11 cellular contexts compared by ENCODE assay signal in genomic region chr14:104603623-104604401, GRCh38. TPM values are rescaled to one million over a fixed set of nuclear protein-coding genes. Genes with fewer than 3 reads are reported as not detected.
DNase-seq lines count a peak whose midpoint lies in the region; ATAC-seq, FAIRE-seq and TF ChIP-seq lines count a peak whose summit lies in the region.
"Had no signal": no experiment of that assay in that cellular context is flagged by ENCODE, and none has a peak within 500 bp of the region (broad histone marks: within the 10 kb centered on the region; RNA-seq: fewer than 3 reads in every experiment).

No MANE protein-coding gene starts in this region.

- no peak overlapping the region for H2BK5ac ChIP-seq in H1 (ENCODE audit: low read depth, low read length)

- H3K4ac ChIP-seq in H1 (replicated peaks; ENCODE audit: insufficient read length, low read depth, low read length) = no peak overlapping the region

- H2AK5ac ChIP-seq in H1 (ENCODE audit: low read depth, low read length) = no peak overlapping the region

- H4K8ac ChIP-seq in H1 (ENCODE audit: extremely low read depth, insufficient read depth, low read length) = peak overlapping the region; percentile 90; the same call in 1 of the 2 replicates

- H2BK120ac ChIP-seq in H1 (replicated peaks; ENCODE audit: low read depth, low read length) = no peak overlapping the region

- peaks cover 0 to 9% (median 3%) of the 10 kb centered on the region in 4 experiments; a peak in 4 of 7 replicates for H3K4me1 ChIP-seq in H1 (replicated peaks in 1 of 4; ENCODE audit: control insufficient read depth in 3 of 4, insufficient read depth in 4 of 4, low read length in 3 of 4)
- peaks cover 0 to 7% (median 7%) of the 10 kb centered on the region in 4 donors for H3K4me1 ChIP-seq in sigmoid colon

- no peak for FAIRE-seq in H1 (lab: Jason Lieb, UNC)

- no peaks in the 10 kb centered on the region for H3K36me3 ChIP-seq in H1 (ENCODE audit: control insufficient read depth in 2 of 4, insufficient read depth in 4 of 4, low read length in 3 of 4)
- no peaks in the 10 kb centered on the region for H3K36me3 ChIP-seq in sigmoid colon
- H3K36me3 ChIP-seq: ascending aorta had no signal

- H2AFZ ChIP-seq in H1 (ENCODE audit: low read length) = no peak overlapping the region

- peak; percentile 33 for DNase-seq in activated effector memory CD4-positive, alpha-beta T cell treated with anti-CD3 and anti-CD28 coated beads, Interleukin-2, amount 50 U/mL, for 16 hours
- no peak for DNase-seq in activated effector memory CD4-positive, alpha-beta T cell treated with Interleukin-2 at 50 U/mL for 16 hours
- peak; percentile 4 for DNase-seq in NCI-H1417 treated with DMSO at 0.1 percent for 48 hours (lab: John Stamatoyannopoulos, UW)
- no peak for DNase-seq in H1 (ENCODE audit: low read depth in 1 of 2, low spot score in 2 of 2)
- DNase-seq in sigmoid colon = peak; percentile 45
- DNase-seq in NCI-H446 (lab: John Stamatoyannopoulos, UW) = no peak
- DNase-seq in kidney tubule cell (ENCODE audit: low spot score) = no peak

- WGBS in H1 (ENCODE audit: extremely low coverage in 1 of 2, insufficient coverage in 1 of 2, insufficient read length in 1 of 2, insufficient replicate concordance in 2 of 2, low coverage in 1 of 2, low lambda C conversion rate in 2 of 2, missing lambda C conversion rate in 1 of 2), 2 experiments = 50% methylated on average over 19 of the region's 32 CpGs; no CpG with 5 or more reads in 1 of the 2 experiments
- 25 to 26% methylated on average over 32 of the region's 32 CpGs for WGBS in sigmoid colon, 2 donors

- no peak overlapping the region for H3K14ac ChIP-seq in H1 (ENCODE audit: insufficient read length)

- no peaks in the 10 kb centered on the region for H3K9me3 ChIP-seq in H1 (ENCODE audit: insufficient read depth in 2 of 2, low read depth in 1 of 2, low read length in 1 of 2)
- H3K9me3 ChIP-seq in sigmoid colon = no peaks in the 10 kb centered on the region
- H3K9me3 ChIP-seq: ascending aorta had no signal

- H3K4me3 ChIP-seq in H1 (ENCODE audit: extremely low read depth in 1 of 4, insufficient read depth in 2 of 4, low read depth in 3 of 4, low read length in 4 of 4) (peak overlapping the region; percentile 37 to 65 (median 38); a peak in 7 of 8 replicates), sigmoid colon (peak overlapping the region in 2 of 4 donors; percentile 40)
- H3K4me3 ChIP-seq: ascending aorta had no signal

- H3K27me3 ChIP-seq in H1 (replicated peaks in 1 of 4; ENCODE audit: control insufficient read depth in 3 of 4, extremely low read depth in 1 of 4, insufficient read depth in 3 of 4, low read length in 3 of 4) (peaks cover 2 to 23% (median 15%) of the 10 kb centered on the region in 4 experiments), sigmoid colon (peaks cover 4 to 78% (median 43%) of the 10 kb centered on the region in 3 donors)
- H3K27me3 ChIP-seq: ascending aorta had no signal

- no peak overlapping the region for H2BK15ac ChIP-seq in H1 (ENCODE audit: low read length)

- no peak for TF ChIP-seq CTCF in H1 (IDR thresholded peaks at IDR 0.05; ENCODE audit: control extremely low read depth in 1 of 3, insufficient read depth in 1 of 3, low read depth in 1 of 3, low read length in 3 of 3)
- TF ChIP-seq CTCF in sigmoid colon (IDR thresholded peaks at IDR 0.05) = no peak

- H3K18ac ChIP-seq in H1 (ENCODE audit: extremely low read depth, low read length) = no peak overlapping the region

- H4K20me1 ChIP-seq in H1 (replicated peaks in 1 of 2; ENCODE audit: control insufficient read depth in 1 of 2, insufficient read depth in 2 of 2, low read length in 2 of 2) = no peaks in the 10 kb centered on the region

- H3K79me1 ChIP-seq in H1 (ENCODE audit: low read depth, low read length) = no peaks in the 10 kb centered on the region

- no peak overlapping the region for H2BK12ac ChIP-seq in H1 (ENCODE audit: low read depth, low read length)

- no peak for TF ChIP-seq EP300 in H1 (IDR thresholded peaks at IDR 0.05; ENCODE audit: borderline replicate concordance in 1 of 2, low read depth in 2 of 2, low read length in 2 of 2)
- no peak for TF ChIP-seq EP300 in sigmoid colon (IDR thresholded peaks at IDR 0.05)

- H2BK20ac ChIP-seq in H1 (ENCODE audit: low read length) = no peak overlapping the region

- no peak overlapping the region for H3K56ac ChIP-seq in H1 (replicated peaks; ENCODE audit: insufficient read length, low read depth, low read length)

- H3K79me2 ChIP-seq in H1 (ENCODE audit: control insufficient read depth in 1 of 2, insufficient read depth in 2 of 2, low read length in 2 of 2) = no peaks in the 10 kb centered on the region

- POLR2A ChIA-PET in H1 (lab: Charles Lee; ENCODE audit: partially characterized antibody) = interaction anchor here (1.6 kb wide), 1 partner anchor 10 kb away, joined by 5 read pairs; no protein-coding TSS in a partner anchor

- H3K4me2 ChIP-seq in H1 (ENCODE audit: insufficient read depth in 1 of 2, low read depth in 2 of 2, low read length in 2 of 2) = peak overlapping the region; percentile 65 to 88

- 0 out of 7 replicates have a peak overlapping the region, but pooled peaks of 1 of the 4 experiments have one; percentile 4 for H3K9ac ChIP-seq in H1 (replicated peaks in 1 of 4; ENCODE audit: extremely low read depth in 1 of 4, low read depth in 3 of 4, low read length in 3 of 4)

- CTCF ChIA-PET in H1 (lab: Charles Lee; ENCODE audit: partially characterized antibody) = interaction anchor here (1.0 to 1.2 kb wide), 3 partner anchors 11 to 54 kb away, joined by 3 to 5 read pairs (median 3); no protein-coding TSS in a partner anchor

- ATAC-seq in HG02763 (IDR thresholded peaks at IDR 0.05; ENCODE audit: unreplicated experiment) = no peak

- no peak for TF ChIP-seq POLR2A in H1 (IDR thresholded peaks at IDR 0.05; ENCODE audit: control extremely low read depth in 1 of 2, low read depth in 2 of 2, low read length in 2 of 2)
- TF ChIP-seq POLR2A in sigmoid colon (IDR thresholded peaks at IDR 0.05) = no peak

- H4K5ac ChIP-seq in H1 (ENCODE audit: insufficient read length, low read depth, low read length) = no peak overlapping the region

- TF ChIP-seq RAD21 in H1 (IDR thresholded peaks at IDR 0.05 in 1 of 2, conservative IDR thresholded peaks at IDR 0.05 in 1 of 2; ENCODE audit: low read depth in 2 of 2, low read length in 2 of 2) = no peak

- no peak overlapping the region for H3K23ac ChIP-seq in H1 (ENCODE audit: insufficient read length)

- no peak overlapping the region for H4K91ac ChIP-seq in H1 (replicated peaks; ENCODE audit: insufficient read length, low read length)

- H3K27ac ChIP-seq in H1 (ENCODE audit: low read depth, low read length) (no peak overlapping the region), sigmoid colon (no peak overlapping the region)
- H3K27ac ChIP-seq: ascending aorta had no signal

- H3K23me2 ChIP-seq in H1 (ENCODE audit: low read depth, low read length) = peaks cover 6% of the 10 kb centered on the region; the same call in 1 of the 2 replicates

- intact Hi-C loops in sigmoid colon (cut with DNase I) = no loop called here

TF ChIP-seq in H1, 55 proteins besides CTCF, POLR2A, EP300 and RAD21:
- TF ChIP-seq SP1 (IDR thresholded peaks at IDR 0.05; ENCODE audit: low read depth, low read length) = no peak
- peak; percentile 52 for TF ChIP-seq SUZ12 (IDR thresholded peaks at IDR 0.05; ENCODE audit: low read length)
- TF ChIP-seq CTBP2 (IDR thresholded peaks at IDR 0.05; ENCODE audit: borderline replicate concordance, insufficient read depth, insufficient read length, low read length) = no peak

RNA-seq across cellular contexts. Expression of gene TMEM179, which starts 0.8 kb away (rescaled TPM):
- total RNA-seq in H1 (2021; fragmentation: NEBNext Ultra II Directional; extraction: Animal tissue kit (Norgen Biotek cat#: 25700)) = 2.9 TPM in 2 replicates
- polyA plus RNA-seq in H1 (2011; rRNA removed) (4.0 and 4.6 TPM in 2 replicates), sigmoid colon (1 to 10 TPM in 1 of 3 donors, not detected in 2; 4.2 TPM)
- 3.7 TPM for polyA plus RNA-seq in H1 (2011; cell fraction: cytosol; rRNA removed)
- 4.6 TPM for polyA plus RNA-seq in H1 (2011; cell fraction: nucleus; rRNA removed)
- 1.7 to 6.0 TPM (median 4.1 TPM) in 4 replicates for polyA plus RNA-seq in H1 (2012, experiment 1 of 2)
- 1.8 TPM for polyA plus RNA-seq in H1 (2012, experiment 2 of 2)
- polyA plus RNA-seq in H1 (2013, experiment 1 of 2) = 1.8 TPM
- 1.9 TPM for polyA plus RNA-seq in H1 (2013, experiment 2 of 2)
- 1.1 and 3.6 TPM in 2 replicates for polyA minus RNA-seq in H1 (2011; rRNA and poly(A)+ RNA removed)
- 2.4 TPM for polyA minus RNA-seq in H1 (2011; cell fraction: cytosol; rRNA and poly(A)+ RNA removed)
- polyA minus RNA-seq in H1 (2011; cell fraction: nucleus; rRNA and poly(A)+ RNA removed) = 3.4 TPM
- total RNA-seq in sigmoid colon = 1 to 10 TPM; 1.4 to 5.4 (median 2.8) TPM
- total RNA-seq: ascending aorta, kidney epithelial cell had no signal

RNA-seq across cellular contexts. Expression of gene C14orf180, which starts 24.2 kb away (rescaled TPM):
- total RNA-seq in H1 (2021; fragmentation: NEBNext Ultra II Directional; extraction: Animal tissue kit (Norgen Biotek cat#: 25700)) = not detected in 2 replicates
- not detected in 2 replicates for polyA plus RNA-seq in H1 (2011; rRNA removed)
- not detected for polyA plus RNA-seq in H1 (2011; cell fraction: cytosol; rRNA removed)
- polyA plus RNA-seq in H1 (2011; cell fraction: nucleus; rRNA removed) = not detected
- not detected in 4 replicates for polyA plus RNA-seq in H1 (2012, experiment 1 of 2)
- not detected for polyA plus RNA-seq in H1 (2012, experiment 2 of 2)
- not detected for polyA plus RNA-seq in H1 (2013, experiment 1 of 2)
- not detected for polyA plus RNA-seq in H1 (2013, experiment 2 of 2)
- not detected in 2 replicates for polyA minus RNA-seq in H1 (2011; rRNA and poly(A)+ RNA removed)
- polyA minus RNA-seq in H1 (2011; cell fraction: cytosol; rRNA and poly(A)+ RNA removed) = not detected
- not detected for polyA minus RNA-seq in H1 (2011; cell fraction: nucleus; rRNA and poly(A)+ RNA removed)
- 1 to 10 TPM in 1 of 4 donors, under 1 TPM in 2, not detected in 1; 0.16 to 5.0 (median 0.55) TPM for total RNA-seq in sigmoid colon
- 1 to 10 TPM in 1 of 3 donors, under 1 TPM in 2; 0.46 to 1.6 (median 0.60) TPM for polyA plus RNA-seq in sigmoid colon
- total RNA-seq: HT1080, kidney epithelial cell had no signal

Comparison
In these comparisons a context has a peak if more than half of its experiments do, and no peak if none do; other contexts are left out.
1. DNase-seq: peak in activated effector memory CD4-positive, alpha-beta T cell treated with anti-CD3 and anti-CD28 coated beads, Interleukin-2, amount 50 U/mL, for 16 hours (single experiment), NCI-H1417 treated with DMSO at 0.1 percent for 48 hours (single experiment) and sigmoid colon (single experiment); none in activated effector memory CD4-positive, alpha-beta T cell treated with Interleukin-2 at 50 U/mL for 16 hours (single experiment), H1 (0 of 2), NCI-H446 (0 of 2) and kidney tubule cell (single experiment).